ENCODE assay signal across 9 cellular contexts in genomic region chr11:18310800-18311340, GRCh38. TPM values are rescaled to one million over a fixed set of nuclear protein-coding genes. Genes with fewer than 3 reads are reported as not detected.
DNase-seq lines count a peak whose midpoint lies in the region; ATAC-seq, FAIRE-seq and TF ChIP-seq lines count a peak whose summit lies in the region.
"Had no signal": no experiment of that assay in that cellular context is flagged by ENCODE, and none has a peak within 500 bp of the region (broad histone marks: within the 10 kb centered on the region; RNA-seq: fewer than 3 reads in every experiment).

No MANE protein-coding gene starts in this region.

- TF ChIP-seq CTCF in ascending aorta (IDR thresholded peaks at IDR 0.05), result no peak

- H3K27ac ChIP-seq in ascending aorta (peak overlapping the region; percentile 86 to 90), small intestine (ENCODE audit: low read depth in 1 of 2, low read length in 1 of 2) (peak overlapping the region; percentile 70 to 84)

- H3K9me3 ChIP-seq in ascending aorta (no peaks in the 10 kb centered on the region), small intestine (ENCODE audit: control insufficient read depth, low read depth) (no peaks in the 10 kb centered on the region)

- FAIRE-seq in small intestine (lab: Jason Lieb, UNC) (no peak), H54 (lab: Jason Lieb, UNC) (no peak)

- H3K27me3 ChIP-seq in ascending aorta (no peaks in the 10 kb centered on the region), small intestine (ENCODE audit: control insufficient read depth in 2 of 2, insufficient read depth in 2 of 2, low read length in 2 of 2) (no peaks in the 10 kb centered on the region)

- intact Hi-C loops in ascending aorta (cut with DNase I), result loop anchor here (5.0 to 10.0 kb wide), 2 partner anchors 276 to 326 kb away; partner anchors contain the start of gene UEVLD
- intact Hi-C loops in left cardiac atrium (cut with DNase I), result no loop called here

- ATAC-seq in GM18867 (IDR thresholded peaks at IDR 0.05; ENCODE audit: unreplicated experiment) (peak; percentile 48), HG03342 (IDR thresholded peaks at IDR 0.05; ENCODE audit: unreplicated experiment) (peak; percentile 72), left cardiac atrium (no peak)

- DNase-seq in ascending aorta (ENCODE audit: low spot score in 2 of 2) (no peak), small intestine (peak; percentile 87), left cardiac atrium (no peak), H54 (ENCODE audit: insufficient read length, low spot score) (no peak), islet precursor cell (no peak), RPMI8226 (no peak)
- DNase-seq: NCI-H2029 treated with DMSO at 0.1 percent for 48 hours had no signal

- no peak overlapping the region for H3K4me3 ChIP-seq in ascending aorta
- no peak overlapping the region for H3K4me3 ChIP-seq in small intestine (ENCODE audit: low read depth in 1 of 2, low read length in 2 of 2)

- no peak for TF ChIP-seq POLR2A in H54 (IDR thresholded peaks at IDR 0.05; ENCODE audit: low read depth, low read length)

- WGBS in small intestine, 3 donors, result 55 to 65% (median 56%) methylated on average over 6 of the region's 6 CpGs

- H3K36me3 ChIP-seq in ascending aorta (peaks cover 33 to 48% of the 10 kb centered on the region in 2 donors), small intestine (ENCODE audit: control insufficient read depth in 2 of 2, insufficient read depth in 2 of 2, low read length in 2 of 2) (peaks cover 7 to 9% of the 10 kb centered on the region in 2 donors)

- H3K4me1 ChIP-seq in ascending aorta (peaks cover 13 to 40% of the 10 kb centered on the region in 2 donors), small intestine (ENCODE audit: control insufficient read depth in 2 of 2, insufficient read depth in 1 of 2, low read depth in 1 of 2, low read length in 1 of 2) (peaks cover 0 to 3% of the 10 kb centered on the region in 2 donors)

RNA-seq across cellular contexts. Expression of gene HPS5, which starts 11.1 kb away (rescaled TPM):
- total RNA-seq in ascending aorta (31.7 TPM), left cardiac atrium (10 to 100 TPM; 10.8 to 12.7 TPM)
- polyA plus RNA-seq in small intestine, result 10 to 100 TPM in 2 of 3 donors, 1 to 10 TPM in 1; 9.0 to 25.0 (median 11.6) TPM

RNA-seq across cellular contexts. Expression of gene GTF2H1, which starts 11.5 kb away (rescaled TPM):
- 33.7 TPM for total RNA-seq in ascending aorta
- polyA plus RNA-seq in small intestine, result 10 to 100 TPM; 23.1 to 28.9 (median 25.7) TPM
- 10 to 100 TPM; 22.2 to 22.4 TPM for total RNA-seq in left cardiac atrium

RNA-seq across cellular contexts. Expression of gene SAA1, which starts 44.8 kb away (rescaled TPM):
- total RNA-seq in ascending aorta (70.4 TPM), left cardiac atrium (100 to 1,000 TPM; 233 to 552 TPM)
- polyA plus RNA-seq in small intestine, result 10 to 100 TPM in 1 of 3 donors, 1 to 10 TPM in 2; 3.0 to 64.0 (median 9.8) TPM

Comparison
In these comparisons a context has a peak if more than half of its experiments do, and no peak if none do; other contexts are left out.
1. ATAC-seq: peak in GM18867 (single experiment) and HG03342 (single experiment); none in left cardiac atrium (0 of 2).